1 cellular context compared by ENCODE assay signal in genomic region chr20:41395669-41396664, GRCh38.
TF ChIP-seq lines count a peak whose summit lies in the region.

No MANE protein-coding gene starts in this region.

TF ChIP-seq in IMR-90, 13 proteins besides CTCF, POLR2A, EP300 and RAD21:
- TF ChIP-seq MAZ (IDR thresholded peaks at IDR 0.05; ENCODE audit: borderline replicate concordance, low read depth, low read length), result no peak
- TF ChIP-seq SMC3 (IDR thresholded peaks at IDR 0.05; ENCODE audit: low read depth, low read length), result no peak
- no peak for TF ChIP-seq BHLHE40 (IDR thresholded peaks at IDR 0.05; ENCODE audit: low read depth, low read length)
- no peak for TF ChIP-seq MXI1 (IDR thresholded peaks at IDR 0.05; ENCODE audit: borderline replicate concordance, low read depth, low read length)
- TF ChIP-seq CEBPB (IDR thresholded peaks at IDR 0.05; ENCODE audit: low read depth, low read length), result no peak
- no peak for TF ChIP-seq RFX5 (IDR thresholded peaks at IDR 0.05; ENCODE audit: low read depth, low read length)
- TF ChIP-seq RCOR1 (IDR thresholded peaks at IDR 0.05; ENCODE audit: insufficient replicate concordance, low read length), result no peak
- TF ChIP-seq FOS (IDR thresholded peaks at IDR 0.05; ENCODE audit: low read depth, low read length), result no peak
- TF ChIP-seq, protein P1, sequence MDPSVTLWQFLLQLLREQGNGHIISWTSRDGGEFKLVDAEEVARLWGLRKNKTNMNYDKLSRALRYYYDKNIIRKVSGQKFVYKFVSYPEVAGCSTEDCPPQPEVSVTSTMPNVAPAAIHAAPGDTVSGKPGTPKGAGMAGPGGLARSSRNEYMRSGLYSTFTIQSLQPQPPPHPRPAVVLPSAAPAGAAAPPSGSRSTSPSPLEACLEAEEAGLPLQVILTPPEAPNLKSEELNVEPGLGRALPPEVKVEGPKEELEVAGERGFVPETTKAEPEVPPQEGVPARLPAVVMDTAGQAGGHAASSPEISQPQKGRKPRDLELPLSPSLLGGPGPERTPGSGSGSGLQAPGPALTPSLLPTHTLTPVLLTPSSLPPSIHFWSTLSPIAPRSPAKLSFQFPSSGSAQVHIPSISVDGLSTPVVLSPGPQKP (IDR thresholded peaks at IDR 0.05; ENCODE audit: borderline replicate concordance, low read depth, low read length), result no peak
- no peak for TF ChIP-seq NFE2L2 (IDR thresholded peaks at IDR 0.05; ENCODE audit: low read depth, low read length)
